26 cellular contexts compared by ENCODE assay signal in genomic region chr1:164723296-164723731, GRCh38.
DNase-seq lines count a peak whose midpoint lies in the region; ATAC-seq and TF ChIP-seq lines count a peak whose summit lies in the region.
"Had no signal": no experiment of that assay in that cellular context is flagged by ENCODE, and none has a peak within 500 bp of the region (broad histone marks: within the 10 kb centered on the region; RNA-seq: fewer than 3 reads in every experiment).

No MANE protein-coding gene starts in this region.

- no peak overlapping the region for H3K4me3 Mint-ChIP-seq in H9
- H3K4me3 Mint-ChIP-seq: activated B cell treated with CpG ODN at 0.5 μM for 24 hours; activated CD4-positive, alpha-beta memory T cell treated with anti-CD3 and anti-CD28 coated beads, Interleukin-2, amount 10 ng/mL, durations not matched to agents 7 days and 5 days; B cell; naive thymus-derived CD4-positive, alpha-beta T cell had no signal

- H3K79me1 ChIP-seq in H9 (ENCODE audit: insufficient read depth, low read depth, low read length, poor library complexity, severe bottlenecking), result no peaks in the 10 kb centered on the region

- no peak overlapping the region for H3K4me2 ChIP-seq in H9 (ENCODE audit: insufficient read depth, insufficient read length, low read length)
- H3K4me2 ChIP-seq: SK-N-SH had no signal

- H3K14ac ChIP-seq in H9 (ENCODE audit: insufficient read depth, low read length), result no peak overlapping the region

- H3K36me3 ChIP-seq in stomach, result no peaks in the 10 kb centered on the region
- H3K36me3 ChIP-seq: transverse colon had no signal

- H3K27ac Mint-ChIP-seq in H9, result peak overlapping the region in 2 of 3 experiments; percentile 17 to 65; a peak in 2 of 7 replicates
- H3K27ac Mint-ChIP-seq: activated B cell treated with CpG ODN at 0.5 μM for 24 hours; activated CD4-positive, alpha-beta memory T cell treated with anti-CD3 and anti-CD28 coated beads, Interleukin-2, amount 10 ng/mL, durations not matched to agents 7 days and 5 days; B cell had no signal

- no peak for DNase-seq in H9
- peak; percentile 49 for DNase-seq in SK-N-DZ (ENCODE audit: low spot score)
- DNase-seq in medulla oblongata (ENCODE audit: extremely low spot score), result peak; percentile 54
- DNase-seq in stomach, result peak; percentile 30
- DNase-seq in cerebellar nuclear complex (lab: John Stamatoyannopoulos, UW), result no peak
- DNase-seq: activated B cell treated with CpG ODN at 0.5 μM for 24 hours; activated CD4-positive, alpha-beta memory T cell treated with anti-CD3 and anti-CD28 coated beads, Interleukin-2, amount 10 ng/mL, durations not matched to agents 7 days and 5 days; central memory CD4-positive, alpha-beta T cell; EL; foreskin melanocyte; kidney; mesenchymal stem cell; naive thymus-derived CD4-positive, alpha-beta T cell; NCI-H146; NCI-H2171; SK-N-SH; small intestine; stimulated activated CD4-positive, alpha-beta T cell treated with anti-CD3 and anti-CD28 coated beads, Interleukin-2, amount 100 ng/mL, for 48 hours; stimulated activated naive CD4-positive, alpha-beta T cell treated with Interleukin-2 at 50 U/mL for 16 hours; transverse colon had no signal

- H2BK120ac ChIP-seq in H9 (ENCODE audit: low read depth, low read length, poor library complexity, severe bottlenecking), result no peak overlapping the region

- H3T11ph ChIP-seq in H9 (ENCODE audit: low read length), result no peak overlapping the region

- H3K36me3 Mint-ChIP-seq in H9 (ENCODE audit: insufficient read depth in 1 of 3, low read depth in 3 of 3), result peaks cover 0 to 4% (median 3%) of the 10 kb centered on the region in 3 experiments; a peak in 2 of 7 replicates
- H3K36me3 Mint-ChIP-seq: naive thymus-derived CD4-positive, alpha-beta T cell had no signal

- ATAC-seq in GM19397 (IDR thresholded peaks at IDR 0.05; ENCODE audit: unreplicated experiment) (no peak), HG03565 (IDR thresholded peaks at IDR 0.05; ENCODE audit: unreplicated experiment) (no peak)
- ATAC-seq: naive thymus-derived CD4-positive, alpha-beta T cell had no signal

- no peak for TF ChIP-seq POLR2A in stomach (IDR thresholded peaks at IDR 0.05)

- no peak overlapping the region for H3K4ac ChIP-seq in H9 (ENCODE audit: low read depth, low read length)

- no peaks in the 10 kb centered on the region for H3K9me3 ChIP-seq in H9 (ENCODE audit: control insufficient read depth, low read depth, low read length)
- no peaks in the 10 kb centered on the region for H3K9me3 ChIP-seq in stomach
- H3K9me3 ChIP-seq: SK-N-SH, transverse colon had no signal

- H4K8ac ChIP-seq in H9 (replicated peaks; ENCODE audit: insufficient read length, low read depth, low read length), result no peak overlapping the region

- H3K23me2 ChIP-seq in H9 (ENCODE audit: insufficient read length, low read depth, low read length, poor library complexity, severe bottlenecking), result no peaks in the 10 kb centered on the region

- H2BK20ac ChIP-seq in H9 (ENCODE audit: low read depth, low read length, poor library complexity, severe bottlenecking), result no peak overlapping the region

- TF ChIP-seq CTCF in H9 (conservative IDR thresholded peaks at IDR 0.05) (no peak), stomach (IDR thresholded peaks at IDR 0.05) (no peak)

- peaks cover 2% of the 10 kb centered on the region; the same call in 1 of the 2 replicates for H3K79me2 ChIP-seq in H9 (ENCODE audit: insufficient read depth, low read length)

- no peak overlapping the region for H3K4me3 ChIP-seq in stomach
- H3K4me3 ChIP-seq: transverse colon had no signal

- no peak overlapping the region for H2BK15ac ChIP-seq in H9 (ENCODE audit: low read depth, low read length)

- no peaks in the 10 kb centered on the region for H3K9me3 Mint-ChIP-seq in H9
- H3K9me3 Mint-ChIP-seq: activated B cell treated with CpG ODN at 0.5 μM for 24 hours had no signal

- H4K91ac ChIP-seq in H9 (ENCODE audit: insufficient read length, low read depth, low read length), result no peak overlapping the region

- H3K27me3 Mint-ChIP-seq in H9 (ENCODE audit: low read depth), result no peaks in the 10 kb centered on the region
- H3K27me3 Mint-ChIP-seq: activated B cell treated with CpG ODN at 0.5 μM for 24 hours; activated CD4-positive, alpha-beta memory T cell treated with anti-CD3 and anti-CD28 coated beads, Interleukin-2, amount 10 ng/mL, durations not matched to agents 7 days and 5 days had no signal

- no peak overlapping the region for H4K5ac ChIP-seq in H9 (ENCODE audit: insufficient read length, low read depth, low read length)

- no peak overlapping the region for H3K23ac ChIP-seq in H9 (ENCODE audit: insufficient read length, low read depth, low read length)

- intact Hi-C loops in stomach (cut with DNase I; ENCODE audit: low total_unique reads), result no loop called here

- peaks cover 35 to 47% of the 10 kb centered on the region in 2 experiments for H3K4me1 Mint-ChIP-seq in H9

- H3K4me1 ChIP-seq in H9 (ENCODE audit: insufficient read depth, low read length) (peaks cover 15% of the 10 kb centered on the region), stomach (peaks cover 20 to 84% (median 54%) of the 10 kb centered on the region in 4 donors)

- H3K27me3 ChIP-seq in H9 (ENCODE audit: insufficient read depth, low read length), result no peaks in the 10 kb centered on the region
- no peaks in the 10 kb centered on the region for H3K27me3 ChIP-seq in stomach
- H3K27me3 ChIP-seq: transverse colon had no signal

- H3K9ac ChIP-seq in H9 (ENCODE audit: extremely low read depth, insufficient read length, low read length), result no peak overlapping the region
- H3K9ac ChIP-seq: parathyroid adenoma, SK-N-SH had no signal

- no peak overlapping the region for H2BK5ac ChIP-seq in H9 (ENCODE audit: insufficient read length, low read length)

- no peak overlapping the region for H3K18ac ChIP-seq in H9 (ENCODE audit: insufficient read length, low read depth, low read length)

- no peaks in the 10 kb centered on the region for H4K20me1 ChIP-seq in H9 (ENCODE audit: control insufficient read depth, insufficient read depth, insufficient read length)

- no peak overlapping the region for H2AK5ac ChIP-seq in H9 (ENCODE audit: insufficient read length, low read length)

- no peak for TF ChIP-seq EP300 in stomach (IDR thresholded peaks at IDR 0.05)

- H3K27ac ChIP-seq in H9 (ENCODE audit: insufficient read length, low read depth, low read length), result no peak overlapping the region
- peak overlapping the region in 1 of 5 donors; percentile 23 for H3K27ac ChIP-seq in stomach
- H3K27ac ChIP-seq: epithelial cell of prostate, HL-60, parathyroid adenoma had no signal

- no peak overlapping the region for H2BK12ac ChIP-seq in H9 (ENCODE audit: insufficient read length, low read depth, low read length)

- whole genome bisulfite sequencing in H9 (ENCODE audit: extremely low coverage, insufficient read length, low lambda C conversion rate), result no CpG with 5 or more reads among the region's 8 CpGs
- 63 to 74% (median 70%) methylated on average over 8 of the region's 8 CpGs for WGBS in stomach, 5 donors

- H2AFZ ChIP-seq in H9 (ENCODE audit: low read length), result no peak overlapping the region
- H2AFZ ChIP-seq: parathyroid adenoma had no signal

- H3K56ac ChIP-seq in H9 (ENCODE audit: insufficient read length, low read depth, low read length), result no peak overlapping the region

Comparison
In these comparisons a context has a peak if more than half of its experiments do, and no peak if none do; other contexts are left out.
1. DNase-seq: peak in SK-N-DZ (single experiment), medulla oblongata (single experiment) and stomach (single experiment); none in H9 (single experiment) and cerebellar nuclear complex (0 of 2).